8 cellular contexts compared by ENCODE assay signal in the genomic region with DNA sequence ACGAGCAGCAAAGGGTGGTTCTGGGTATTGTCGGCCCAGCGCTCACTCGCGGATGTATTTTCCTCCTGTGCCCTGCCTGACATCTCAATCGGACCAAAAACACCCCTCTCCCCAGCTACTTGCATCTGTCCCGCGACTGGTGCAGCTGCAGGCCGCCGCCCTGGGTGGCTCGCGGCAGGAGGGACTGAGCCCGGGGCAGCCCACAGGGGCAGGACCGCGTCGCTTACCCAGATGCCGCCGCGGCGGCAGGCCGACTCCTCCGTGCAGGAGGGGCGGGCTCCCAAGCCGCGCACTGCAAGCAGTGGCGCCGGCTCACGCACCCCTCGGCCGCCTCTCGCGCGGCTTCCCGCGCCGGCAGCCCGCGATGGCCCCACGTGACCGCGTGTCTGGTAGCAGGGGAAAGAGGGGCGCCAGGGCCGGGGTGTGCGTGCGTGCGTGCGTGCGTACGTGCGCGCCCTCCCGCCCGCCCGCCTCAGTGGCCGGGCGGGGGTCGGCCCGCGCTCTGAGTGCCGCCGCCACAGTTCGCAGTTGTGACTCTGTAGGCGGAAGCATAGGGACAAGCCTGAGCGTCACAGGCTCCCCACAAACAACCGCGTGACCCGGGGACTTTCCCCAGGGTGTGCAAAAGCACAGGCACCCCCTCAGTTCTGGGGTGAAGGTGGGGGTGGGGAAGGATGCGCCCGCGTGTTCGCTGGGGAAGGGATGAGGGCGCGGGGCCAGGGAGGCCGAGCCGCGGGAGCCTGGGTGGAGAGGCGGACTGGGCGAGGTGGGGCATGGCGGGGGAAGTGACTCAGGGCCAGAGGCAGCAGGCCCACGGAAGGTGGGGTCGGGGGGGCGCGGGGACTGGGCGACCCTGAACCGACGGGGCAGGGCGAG. TPM values are rescaled to one million over a fixed set of nuclear protein-coding genes. Genes with fewer than 3 reads are reported as not detected.
A peak's percentile ranks its signal among the peaks of the same experiment; 100 is the strongest.
DNase-seq lines count a peak whose midpoint lies in the region; ATAC-seq, FAIRE-seq and TF ChIP-seq lines count a peak whose summit lies in the region.

A gene with protein sequence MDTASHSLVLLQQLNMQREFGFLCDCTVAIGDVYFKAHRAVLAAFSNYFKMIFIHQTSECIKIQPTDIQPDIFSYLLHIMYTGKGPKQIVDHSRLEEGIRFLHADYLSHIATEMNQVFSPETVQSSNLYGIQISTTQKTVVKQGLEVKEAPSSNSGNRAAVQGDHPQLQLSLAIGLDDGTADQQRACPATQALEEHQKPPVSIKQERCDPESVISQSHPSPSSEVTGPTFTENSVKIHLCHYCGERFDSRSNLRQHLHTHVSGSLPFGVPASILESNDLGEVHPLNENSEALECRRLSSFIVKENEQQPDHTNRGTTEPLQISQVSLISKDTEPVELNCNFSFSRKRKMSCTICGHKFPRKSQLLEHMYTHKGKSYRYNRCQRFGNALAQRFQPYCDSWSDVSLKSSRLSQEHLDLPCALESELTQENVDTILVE (minus strand): TSS at position 405 of the 876 bp plus-strand sequence. CDS start 13,305 bp downstream, outside the sequence.

- TF ChIP-seq POLR2A in H1 (IDR thresholded peaks at IDR 0.05; ENCODE audit: control extremely low read depth in 1 of 2, low read depth in 2 of 2, low read length in 2 of 2) = peak; percentile 15 to 62; a peak in 2 of 3 replicates

- peak within 1 kb of the TSS; percentile 89; the same call in 1 of the 2 replicates for H2AK5ac ChIP-seq in H1 (ENCODE audit: low read depth, low read length)

- TF ChIP-seq CTCF in H1 (IDR thresholded peaks at IDR 0.05; ENCODE audit: control extremely low read depth in 1 of 3, insufficient read depth in 1 of 3, low read depth in 1 of 3, low read length in 3 of 3) = no peak

- H3K79me1 ChIP-seq in H1 (ENCODE audit: low read depth, low read length) = peaks cover 6% of the 10 kb centered on the region

- H4K91ac ChIP-seq in H1 (replicated peaks; ENCODE audit: insufficient read length, low read length) = peak within 1 kb of the TSS; percentile 99

- peaks cover 11 to 70% of the 10 kb centered on the region in 2 experiments; a peak in 3 of 4 replicates for H3K79me2 ChIP-seq in H1 (ENCODE audit: control insufficient read depth in 1 of 2, insufficient read depth in 2 of 2, low read length in 2 of 2)

- ATAC-seq in GM21360 (IDR thresholded peaks at IDR 0.05; ENCODE audit: unreplicated experiment) = peak; percentile 57

- H2BK15ac ChIP-seq in H1 (ENCODE audit: low read length) = 0 out of 2 replicates have a peak within 1 kb of the TSS, but pooled peaks have one; percentile 67

- peak within 1 kb of the TSS; percentile 21; the same call in 1 of the 2 replicates for H2AFZ ChIP-seq in H1 (ENCODE audit: low read length)

- peak within 1 kb of the TSS; percentile 96 for H2BK5ac ChIP-seq in H1 (ENCODE audit: low read depth, low read length)

- peak within 1 kb of the TSS; percentile 95 to 98 (median 96) for H3K9ac ChIP-seq in H1 (replicated peaks in 1 of 4; ENCODE audit: extremely low read depth in 1 of 4, low read depth in 3 of 4, low read length in 3 of 4)

- peak within 1 kb of the TSS; percentile 77 for H2BK120ac ChIP-seq in H1 (replicated peaks; ENCODE audit: low read depth, low read length)

- H3K56ac ChIP-seq in H1 (replicated peaks; ENCODE audit: insufficient read length, low read depth, low read length) = peak within 1 kb of the TSS; percentile 94

- FAIRE-seq in H1 (lab: Jason Lieb, UNC) = no peak

- no peaks in the 10 kb centered on the region for H3K27me3 ChIP-seq in H1 (replicated peaks in 1 of 4; ENCODE audit: control insufficient read depth in 3 of 4, extremely low read depth in 1 of 4, insufficient read depth in 3 of 4, low read length in 3 of 4)

- peak within 1 kb of the TSS; percentile 96 for H3K27ac ChIP-seq in H1 (ENCODE audit: low read depth, low read length)

- peak within 1 kb of the TSS; percentile 98 for H3K4ac ChIP-seq in H1 (replicated peaks; ENCODE audit: insufficient read length, low read depth, low read length)

- peak within 1 kb of the TSS; percentile 61 for H2BK12ac ChIP-seq in H1 (ENCODE audit: low read depth, low read length)

- peaks cover 2 to 14% (median 9%) of the 10 kb centered on the region in 4 experiments; a peak in 5 of 7 replicates for H3K4me1 ChIP-seq in H1 (replicated peaks in 1 of 4; ENCODE audit: control insufficient read depth in 3 of 4, insufficient read depth in 4 of 4, low read length in 3 of 4)

- DNase-seq in COLO829 (ENCODE audit: low spot score) (peak; percentile 56), HT-29 (ENCODE audit: low spot score) (peak; percentile 79), NOMO-1 treated with DMSO at 0.1 percent for 48 hours (lab: John Stamatoyannopoulos, UW; ENCODE audit: unreplicated experiment) (peak; percentile 87), H1 (ENCODE audit: low read depth in 1 of 2, low spot score in 2 of 2) (peak; percentile 78 to 88), mesenteric fat pad (ENCODE audit: low spot score) (peak; percentile 97)
- peak; percentile 87 to 90 (median 88) for DNase-seq in activated CD8-positive, alpha-beta memory T cell treated with anti-CD3 and anti-CD28 coated beads for 48 hours (ENCODE audit: low read depth in 2 of 3, low spot score in 2 of 3)
- peak; percentile 93 for DNase-seq in stimulated activated CD8-positive, alpha-beta memory T cell treated with anti-CD3 and anti-CD28 coated beads, Interleukin-15, amount 100 ng/mL, for 1 hour (ENCODE audit: low read depth)

- POLR2A ChIA-PET in H1 (lab: Charles Lee; ENCODE audit: partially characterized antibody) = interaction anchor here (0.8 to 4.4 kb wide), 44 partner anchors 8 to 263 kb away, joined by 3 to 52 read pairs (median 4); a partner anchor contains a TSS

- peak within 1 kb of the TSS; percentile 99 for H4K5ac ChIP-seq in H1 (ENCODE audit: insufficient read length, low read depth, low read length)

- H3K4me2 ChIP-seq in H1 (ENCODE audit: insufficient read depth in 1 of 2, low read depth in 2 of 2, low read length in 2 of 2) = peak within 1 kb of the TSS; percentile 97

- H3K23ac ChIP-seq in H1 (ENCODE audit: insufficient read length) = no peak within 1 kb of the TSS

- no peak for TF ChIP-seq EP300 in H1 (IDR thresholded peaks at IDR 0.05; ENCODE audit: borderline replicate concordance in 1 of 2, low read depth in 2 of 2, low read length in 2 of 2)

- H3K23me2 ChIP-seq in H1 (ENCODE audit: low read depth, low read length) = peaks cover 19% of the 10 kb centered on the region

- H2BK20ac ChIP-seq in H1 (ENCODE audit: low read length) = no peak within 1 kb of the TSS

- H3K36me3 ChIP-seq in H1 (ENCODE audit: control insufficient read depth in 2 of 4, insufficient read depth in 4 of 4, low read length in 3 of 4) = no peaks in the 10 kb centered on the region; a peak in 1 of 8 replicates

- H4K20me1 ChIP-seq in H1 (replicated peaks in 1 of 2; ENCODE audit: control insufficient read depth in 1 of 2, insufficient read depth in 2 of 2, low read length in 2 of 2) = peaks cover 3 to 6% of the 10 kb centered on the region in 2 experiments

- H3K18ac ChIP-seq in H1 (ENCODE audit: extremely low read depth, low read length) = peak within 1 kb of the TSS; percentile 99

- CTCF ChIA-PET in H1 (lab: Charles Lee; ENCODE audit: partially characterized antibody) = interaction anchor here (0.5 to 1.7 kb wide), 7 partner anchors 41 to 407 kb away, joined by 3 to 6 read pairs (median 3); no protein-coding TSS in a partner anchor

- TF ChIP-seq RAD21 in H1 (IDR thresholded peaks at IDR 0.05 in 1 of 2, conservative IDR thresholded peaks at IDR 0.05 in 1 of 2; ENCODE audit: low read depth in 2 of 2, low read length in 2 of 2) = no peak

- peak within 1 kb of the TSS; percentile 99 for H4K8ac ChIP-seq in H1 (ENCODE audit: extremely low read depth, insufficient read depth, low read length)

- H3K4me3 ChIP-seq in H1 (ENCODE audit: extremely low read depth in 1 of 4, insufficient read depth in 2 of 4, low read depth in 3 of 4, low read length in 4 of 4) = peak within 1 kb of the TSS; percentile 68 to 93 (median 78)

- no peaks in the 10 kb centered on the region for H3K9me3 ChIP-seq in H1 (ENCODE audit: insufficient read depth in 2 of 2, low read depth in 1 of 2, low read length in 1 of 2)

- 2% methylated on average over 47 of the region's 87 CpGs; no CpG with 5 or more reads in 1 of the 2 experiments for WGBS in H1 (ENCODE audit: extremely low coverage in 1 of 2, insufficient coverage in 1 of 2, insufficient read length in 1 of 2, insufficient replicate concordance in 2 of 2, low coverage in 1 of 2, low lambda C conversion rate in 2 of 2, missing lambda C conversion rate in 1 of 2), 2 experiments

- peak within 1 kb of the TSS; percentile 84 for H3K14ac ChIP-seq in H1 (ENCODE audit: insufficient read length)

TF ChIP-seq in H1, 55 proteins besides CTCF, POLR2A, EP300 and RAD21 (continues in another document):
- no peak for TF ChIP-seq SAP30 (IDR thresholded peaks at IDR 0.05; ENCODE audit: insufficient read depth, insufficient replicate concordance, low read length)
- no peak for TF ChIP-seq NANOG (IDR thresholded peaks at IDR 0.05; ENCODE audit: insufficient read depth, low read depth, low read length, poor library complexity, severe bottlenecking)
- TF ChIP-seq CHD1 (IDR thresholded peaks at IDR 0.05; ENCODE audit: low read depth, low read length) = peak; percentile 20; the same call in 1 of the 2 replicates

RNA-seq across cellular contexts. Expression of the gene that starts here (rescaled TPM):
- total RNA-seq in HT-29 (2014; rRNA removed; shearing (Covaris generic)) = 3.8 and 4.9 TPM in 2 replicates
- 11.4 and 11.5 TPM in 2 replicates for total RNA-seq in H1 (2021; fragmentation: NEBNext Ultra II Directional; extraction: Animal tissue kit (Norgen Biotek cat#: 25700))
- polyA plus RNA-seq in H1 (2011; rRNA removed) = 4.9 and 5.4 TPM in 2 replicates
- 4.8 TPM for polyA plus RNA-seq in H1 (2011; cell fraction: cytosol; rRNA removed)
- 8.1 TPM for polyA plus RNA-seq in H1 (2011; cell fraction: nucleus; rRNA removed)
- 4.5 to 6.6 TPM (median 5.3 TPM) in 4 replicates for polyA plus RNA-seq in H1 (2012, experiment 1 of 2)
- 0.80 TPM for polyA plus RNA-seq in H1 (2012, experiment 2 of 2)
- polyA plus RNA-seq in H1 (2013, experiment 1 of 2) = 5.0 TPM
- polyA plus RNA-seq in H1 (2013, experiment 2 of 2) = 4.8 TPM
- 20.0 and 23.2 TPM in 2 replicates for polyA minus RNA-seq in H1 (2011; rRNA and poly(A)+ RNA removed)
- 8.3 TPM for polyA minus RNA-seq in H1 (2011; cell fraction: cytosol; rRNA and poly(A)+ RNA removed)
- polyA minus RNA-seq in H1 (2011; cell fraction: nucleus; rRNA and poly(A)+ RNA removed) = 19.6 TPM
- 11.2 TPM for total RNA-seq in mesenteric fat pad

Comparison
In these comparisons a context has a peak if more than half of its experiments do, and no peak if none do; other contexts are left out.
1. Peak in every context shown above with its lines: DNase-seq, ATAC-seq, H3K4me3 ChIP-seq and H3K27ac ChIP-seq.